22 cellular contexts compared by ENCODE assay signal in the genomic region with DNA sequence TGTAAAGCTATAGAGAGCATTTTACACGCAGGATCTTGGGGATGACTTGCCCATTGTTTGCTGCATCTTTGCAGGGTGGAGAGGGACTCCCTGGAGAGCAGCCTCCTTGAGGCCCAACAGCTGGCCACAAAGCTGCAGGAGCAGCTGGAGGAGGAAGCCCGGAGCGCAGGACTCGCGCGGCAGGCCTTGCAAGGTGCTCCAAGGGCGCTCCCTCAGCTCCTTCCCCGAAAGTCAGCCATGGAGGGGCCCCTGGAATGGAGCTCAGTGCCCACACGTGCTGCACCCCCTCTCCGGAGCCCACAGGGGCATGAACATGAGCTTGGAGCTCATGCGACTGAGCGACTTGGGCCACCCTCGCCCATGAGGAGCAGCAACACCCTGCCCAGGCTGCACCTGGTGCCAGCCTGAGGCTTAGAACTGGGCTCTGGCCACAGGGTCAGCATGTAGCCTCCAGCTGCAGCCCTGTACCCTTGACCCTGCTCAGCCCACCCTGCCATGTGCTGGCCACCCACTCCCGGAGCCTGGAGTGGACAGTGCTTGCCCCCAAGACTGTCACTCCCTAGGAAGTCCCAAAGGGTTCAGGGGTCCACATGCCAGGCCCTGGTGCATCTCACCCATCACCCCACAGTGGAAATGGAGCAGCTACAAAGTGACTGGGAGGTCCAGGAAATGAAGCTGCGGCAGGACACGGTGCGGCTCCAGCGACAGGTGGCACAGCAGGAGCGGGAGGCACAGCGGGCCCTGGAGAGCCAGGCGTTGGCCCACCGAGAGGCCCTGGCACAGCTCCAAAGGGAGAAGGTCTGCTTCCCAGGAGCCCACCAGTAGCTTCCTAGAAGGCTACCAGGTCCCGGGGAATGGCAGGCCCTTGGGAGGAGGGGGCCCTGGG. TPM values are rescaled to one million over a fixed set of nuclear protein-coding genes. Genes with fewer than 3 reads are reported as not detected.
DNase-seq lines count a peak whose midpoint lies in the region; ATAC-seq and TF ChIP-seq lines count a peak whose summit lies in the region.
"Had no signal": no experiment of that assay in that cellular context is flagged by ENCODE, and none has a peak within 500 bp of the region (broad histone marks: within the 10 kb centered on the region; RNA-seq: fewer than 3 reads in every experiment).

No MANE protein-coding gene starts in this region.

- intact Hi-C loops in posterior cingulate gyrus (cut with DNase I), result no loop called here

- no peaks in the 10 kb centered on the region for H3K4me1 ChIP-seq in right atrium auricular region
- H3K4me1 ChIP-seq: colonic mucosa had no signal

- DNase-seq in DMS79 treated with DMSO at 0.1 percent for 48 hours (lab: John Stamatoyannopoulos, UW) (peak; percentile 3), DMS79 (lab: John Stamatoyannopoulos, UW) (no peak), COR-L47 (lab: John Stamatoyannopoulos, UW) (peak; percentile 33), right atrium auricular region (ENCODE audit: low spot score) (peak; percentile 49), posterior cingulate gyrus (peak in 6 of 10 donors; percentile 2 to 74 (median 37)), NCI-H128 (lab: John Stamatoyannopoulos, UW; ENCODE audit: unreplicated experiment) (no peak)
- DNase-seq: activated CD4-positive, alpha-beta T cell treated with anti-CD3 and anti-CD28 coated beads, Interleukin-2, amount 10 ng/mL, durations not matched to agents 24 days and 14 days; activated T-cell treated with anti-CD3 and anti-CD28 coated beads for 4 hours; GM23248; hippocampal formation; Kasumi-1; NCI-H1105; NK-92 treated with Interleukin-12 subunit alpha and Interleukin-12 subunit beta, amount 100 ng/mL, for 24 hours had no signal

- no peak overlapping the region for H3K27ac ChIP-seq in right atrium auricular region
- H3K27ac ChIP-seq: 22Rv1, C4-2B, colonic mucosa, GM23248, RWPE1 had no signal

- ATAC-seq in HG03469 (IDR thresholded peaks at IDR 0.05; ENCODE audit: unreplicated experiment) (no peak), GM18502 (IDR thresholded peaks at IDR 0.05; ENCODE audit: poor library complexity, unreplicated experiment) (no peak)
- ATAC-seq: activated naive CD4-positive, alpha-beta T cell treated with anti-CD3 and anti-CD28 coated beads, Interleukin-2, amount 50 U/mL, for 72 hours; stimulated activated naive CD8-positive, alpha-beta T cell treated with anti-CD3 and anti-CD28 coated beads, Interleukin-15, amount 100 ng/mL, for 72 hours had no signal

- no peaks in the 10 kb centered on the region for H3K36me3 ChIP-seq in right atrium auricular region
- H3K36me3 ChIP-seq: colonic mucosa had no signal

- no peak overlapping the region for H3K4me3 ChIP-seq in right atrium auricular region
- H3K4me3 ChIP-seq: colonic mucosa, GM23248 had no signal

- no peaks in the 10 kb centered on the region for H3K9me3 ChIP-seq in right atrium auricular region
- H3K9me3 ChIP-seq: colonic mucosa had no signal

- no peak for TF ChIP-seq CTCF in right atrium auricular region (IDR thresholded peaks at IDR 0.05)

- no peaks in the 10 kb centered on the region for H3K27me3 ChIP-seq in right atrium auricular region
- H3K27me3 ChIP-seq: colonic mucosa had no signal

RNA-seq across cellular contexts. Expression of gene CROCC2, which starts 43.0 kb away (rescaled TPM):
- not detected for total RNA-seq in right atrium auricular region
- total RNA-seq: activated CD4-positive, alpha-beta T cell treated with anti-CD3 and anti-CD28 coated beads, Interleukin-2, amount 10 ng/mL, durations not matched to agents 24 days and 14 days; activated naive CD4-positive, alpha-beta T cell treated with anti-CD3 and anti-CD28 coated beads, Interleukin-2, amount 50 U/mL, for 72 hours; endothelial cell of umbilical vein had no signal

RNA-seq across cellular contexts. Expression of gene SNED1, which starts 49.3 kb away (rescaled TPM):
- 10 to 100 TPM in 1 of 2 donors, 1 to 10 TPM in 1; 9.9 to 16.4 TPM for total RNA-seq in right atrium auricular region

RNA-seq across cellular contexts. Expression of gene MAB21L4, which starts 53.2 kb away (rescaled TPM):
- under 1 TPM in 1 of 2 donors, not detected in 1; 0.31 TPM for total RNA-seq in right atrium auricular region
- total RNA-seq: activated CD4-positive, alpha-beta T cell treated with anti-CD3 and anti-CD28 coated beads, Interleukin-2, amount 10 ng/mL, durations not matched to agents 24 days and 14 days; activated naive CD4-positive, alpha-beta T cell treated with anti-CD3 and anti-CD28 coated beads, Interleukin-2, amount 50 U/mL, for 72 hours; endothelial cell of umbilical vein; GM23248 had no signal

Comparison
In these comparisons a context has a peak if more than half of its experiments do, and no peak if none do; other contexts are left out.
1. DNase-seq: peak in DMS79 treated with DMSO at 0.1 percent for 48 hours (single experiment), COR-L47 (single experiment), right atrium auricular region (single experiment) and posterior cingulate gyrus (6 of 10); none in DMS79 (single experiment) and NCI-H128 (single experiment).